ENCODE assay signal across 8 cellular contexts in the genomic region with DNA sequence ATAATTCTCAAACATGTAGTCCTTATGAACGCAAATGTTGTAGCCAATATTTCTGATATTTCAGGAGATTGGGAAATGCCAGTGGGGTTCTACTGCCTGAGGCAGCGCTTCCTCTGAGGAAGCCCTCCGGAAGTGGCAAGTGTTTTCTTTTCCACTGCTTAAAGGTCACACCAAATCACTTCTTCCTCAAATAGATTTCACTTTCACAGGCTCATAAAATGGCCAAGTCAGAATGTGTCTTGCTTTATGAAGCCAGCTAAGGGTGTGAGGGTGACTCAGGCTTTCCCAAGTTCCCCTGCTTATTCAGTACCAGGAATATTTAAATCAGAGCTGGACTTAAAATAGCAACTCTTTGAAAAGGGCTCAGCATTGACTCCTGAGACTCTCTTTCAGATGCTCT.
DNase-seq lines count a peak whose midpoint lies in the region; ATAC-seq lines count a peak whose summit lies in the region.

No MANE protein-coding gene starts in this region.

- H3K27ac Mint-ChIP-seq in activated CD8-positive, alpha-beta memory T cell treated with anti-CD3 and anti-CD28 coated beads, Interleukin-2, amount 10 ng/mL, durations not matched to agents 7 days and 5 days = no peak overlapping the region

- DNase-seq in AML-193 (lab: John Stamatoyannopoulos, UW) (peak; percentile 27 to 47), medulla oblongata (ENCODE audit: extremely low spot score) (peak; percentile 23), cerebellum (ENCODE audit: low spot score) (no peak)
- peak; percentile 9 to 34 for DNase-seq in activated CD4-positive, alpha-beta T cell treated with anti-CD3 and anti-CD28 coated beads, Interleukin-2, amount 50 U/mL, for 48 hours
- no peak for DNase-seq in activated CD8-positive, alpha-beta memory T cell treated with anti-CD3 and anti-CD28 coated beads, Interleukin-2, amount 10 ng/mL, durations not matched to agents 7 days and 5 days

- no peak overlapping the region for H3K4me3 Mint-ChIP-seq in activated CD8-positive, alpha-beta memory T cell treated with anti-CD3 and anti-CD28 coated beads, Interleukin-2, amount 10 ng/mL, durations not matched to agents 7 days and 5 days

- peaks cover 54% of the 10 kb centered on the region for H3K4me1 Mint-ChIP-seq in activated CD8-positive, alpha-beta memory T cell treated with anti-CD3 and anti-CD28 coated beads, Interleukin-2, amount 10 ng/mL, durations not matched to agents 7 days and 5 days

- peaks cover 2% of the 10 kb centered on the region for H3K27me3 Mint-ChIP-seq in activated CD8-positive, alpha-beta memory T cell treated with anti-CD3 and anti-CD28 coated beads, Interleukin-2, amount 10 ng/mL, durations not matched to agents 7 days and 5 days

- ATAC-seq in GM21825 (IDR thresholded peaks at IDR 0.05; ENCODE audit: unreplicated experiment) = peak; percentile 39
- ATAC-seq in GM18858 (IDR thresholded peaks at IDR 0.05; ENCODE audit: unreplicated experiment) = no peak
- ATAC-seq in HG02938 (IDR thresholded peaks at IDR 0.05; ENCODE audit: unreplicated experiment) = no peak
- no peak for ATAC-seq in activated CD8-positive, alpha-beta memory T cell treated with anti-CD3 and anti-CD28 coated beads, Interleukin-2, amount 10 ng/mL, durations not matched to agents 7 days and 5 days

- CTCF ChIA-PET in activated CD8-positive, alpha-beta memory T cell treated with anti-CD3 and anti-CD28 coated beads, Interleukin-2, amount 10 ng/mL, durations not matched to agents 7 days and 5 days (lab: Charles Lee) = no interaction called here

- H3K36me3 Mint-ChIP-seq in activated CD8-positive, alpha-beta memory T cell treated with anti-CD3 and anti-CD28 coated beads, Interleukin-2, amount 10 ng/mL, durations not matched to agents 7 days and 5 days = peaks cover 1% of the 10 kb centered on the region

- no peaks in the 10 kb centered on the region for H3K9me3 Mint-ChIP-seq in activated CD8-positive, alpha-beta memory T cell treated with anti-CD3 and anti-CD28 coated beads, Interleukin-2, amount 10 ng/mL, durations not matched to agents 7 days and 5 days (ENCODE audit: low read depth)

Comparison
In these comparisons a context has a peak if more than half of its experiments do, and no peak if none do; other contexts are left out.
1. DNase-seq: peak in AML-193 (2 of 2), activated CD4-positive, alpha-beta T cell treated with anti-CD3 and anti-CD28 coated beads, Interleukin-2, amount 50 U/mL, for 48 hours (2 of 2) and medulla oblongata (single experiment); none in cerebellum (single experiment) and activated CD8-positive, alpha-beta memory T cell treated with anti-CD3 and anti-CD28 coated beads, Interleukin-2, amount 10 ng/mL, durations not matched to agents 7 days and 5 days (single experiment).